22 cellular contexts compared by ENCODE assay signal in the genomic region with DNA sequence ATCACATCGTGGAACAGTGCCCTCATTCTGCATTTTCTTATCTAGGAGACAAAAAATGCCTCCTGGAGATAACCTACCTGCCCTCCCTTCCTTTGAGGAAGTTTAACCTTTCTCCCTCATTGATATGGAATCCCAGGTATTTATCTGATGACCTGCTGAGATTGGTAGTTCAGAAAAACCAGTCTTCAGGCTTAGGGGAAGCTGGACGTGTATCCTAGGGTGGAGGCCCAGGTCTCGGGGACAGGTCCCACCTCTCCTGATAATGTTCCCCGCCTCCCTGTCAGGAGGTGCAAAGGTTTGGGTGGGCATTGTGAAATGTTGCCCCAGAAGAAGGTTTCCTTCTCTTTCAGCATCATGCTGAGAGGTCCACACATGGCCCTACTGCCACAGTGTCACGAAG.
DNase-seq lines count a peak whose midpoint lies in the region; TF ChIP-seq lines count a peak whose summit lies in the region.
"Had no signal": no experiment of that assay in that cellular context is flagged by ENCODE, and none has a peak within 500 bp of the region (broad histone marks: within the 10 kb centered on the region; RNA-seq: fewer than 3 reads in every experiment).

No MANE protein-coding gene starts in this region.

- peak; percentile 32 for DNase-seq in NCI-H226
- no peak for DNase-seq in hepatocyte (ENCODE audit: low spot score)
- peak; percentile 90 for DNase-seq in mesendoderm
- no peak for DNase-seq in activated CD4-positive, CD25-positive, alpha-beta regulatory T cell treated with anti-CD3 and anti-CD28 coated beads, Interleukin-2, amount 50 U/mL, for 72 hours
- no peak for DNase-seq in activated T-helper 1 cell treated with anti-CD3 and anti-CD28 coated beads, Interleukin-12 subunit alpha, Interleukin-12 subunit beta, Interleukin-2, Interleukin-4 antibody, amounts not matched to agents 30 ng/mL and 10 ng/mL and 1 ng/mL, durations not matched to agents 14 hours and 24 hours and 36 hours (ENCODE audit: low spot score)
- DNase-seq in stimulated activated CD4-positive, alpha-beta T cell treated with anti-CD3 and anti-CD28 coated beads, Interleukin-12 subunit alpha, Interleukin-12 subunit beta, amount 100 ng/mL, for 4 hours = no peak
- no peak for DNase-seq in hypothalamus (lab: John Stamatoyannopoulos, UW)
- DNase-seq: 8988T; ACHN; BE2C; CD4-positive, CD25-positive, alpha-beta regulatory T cell; GDM1; NCI-H1048; NCI-H1417; NCI-H1694; NCI-H2029 treated with DMSO at 0.1 percent for 48 hours; NCI-H69; SHP77 treated with DMSO at 0.1 percent for 48 hours had no signal

- H3K79me1 ChIP-seq in mesendoderm (ENCODE audit: low read length) = no peaks in the 10 kb centered on the region

- H3K23ac ChIP-seq in mesendoderm (ENCODE audit: low read length) = no peak overlapping the region

- no peak overlapping the region for H2AK5ac ChIP-seq in mesendoderm (ENCODE audit: low read length)

- no peaks in the 10 kb centered on the region for H3K4me1 Mint-ChIP-seq in activated T-helper 1 cell treated with anti-CD3 and anti-CD28 coated beads, Interleukin-12 subunit alpha, Interleukin-12 subunit beta, Interleukin-2, Interleukin-4 antibody, amounts not matched to agents 30 ng/mL and 10 ng/mL and 1 ng/mL, durations not matched to agents 14 hours and 24 hours and 36 hours (ENCODE audit: low read depth)
- H3K4me1 Mint-ChIP-seq: CD4-positive, CD25-positive, alpha-beta regulatory T cell had no signal

- intact Hi-C loops in activated T-helper 1 cell treated with anti-CD3 and anti-CD28 coated beads, Interleukin-12 subunit alpha, Interleukin-12 subunit beta, Interleukin-2, Interleukin-4 antibody, amounts not matched to agents 30 ng/mL and 10 ng/mL and 1 ng/mL, durations not matched to agents 14 hours and 24 hours and 36 hours (cut with micrococcal nuclease) = no loop called here

- no peaks in the 10 kb centered on the region for H3K9me2 ChIP-seq in hepatocyte (replicated peaks; ENCODE audit: insufficient read depth)

- peaks cover 3% of the 10 kb centered on the region for H3K27me3 Mint-ChIP-seq in activated T-helper 1 cell treated with anti-CD3 and anti-CD28 coated beads, Interleukin-12 subunit alpha, Interleukin-12 subunit beta, Interleukin-2, Interleukin-4 antibody, amounts not matched to agents 30 ng/mL and 10 ng/mL and 1 ng/mL, durations not matched to agents 14 hours and 24 hours and 36 hours (ENCODE audit: insufficient read depth)
- H3K27me3 Mint-ChIP-seq: CD4-positive, CD25-positive, alpha-beta regulatory T cell had no signal

- H4K20me1 ChIP-seq in BLaER1 treated with 17β-estradiol and CSF1 and Interleukin-3, amounts not matched to agents 10 nM and 100 nM = no peaks in the 10 kb centered on the region; a peak in 1 of 22 replicates
- no peaks in the 10 kb centered on the region for H4K20me1 ChIP-seq in hepatocyte (ENCODE audit: insufficient read depth, poor library complexity, severe bottlenecking)

- no peak for TF ChIP-seq CTCF in hepatocyte (IDR thresholded peaks at IDR 0.05; ENCODE audit: poor library complexity)

- no peak overlapping the region for H3K9ac ChIP-seq in BLaER1 treated with 17β-estradiol and CSF1 and Interleukin-3, amounts not matched to agents 10 nM and 100 nM
- H3K9ac ChIP-seq in mesendoderm (ENCODE audit: low read length) = no peak overlapping the region

- no peak overlapping the region for H3K4me3 ChIP-seq in BLaER1 treated with 17β-estradiol and CSF1 and Interleukin-3, amounts not matched to agents 10 nM and 100 nM
- H3K4me3 ChIP-seq in hepatocyte = no peak overlapping the region
- H3K4me3 ChIP-seq in mesendoderm (ENCODE audit: low read length) = no peak overlapping the region
- H3K4me3 ChIP-seq: GM12878 had no signal

- no peak overlapping the region for H2BK120ac ChIP-seq in mesendoderm (ENCODE audit: low read depth, low read length)

- H3K4me1 ChIP-seq in BLaER1 treated with 17β-estradiol and CSF1 and Interleukin-3, amounts not matched to agents 10 nM and 100 nM = peaks cover 10 to 36% (median 29%) of the 10 kb centered on the region in 10 experiments; a peak in 19 of 20 replicates
- peaks cover 27% of the 10 kb centered on the region for H3K4me1 ChIP-seq in hepatocyte (ENCODE audit: insufficient read depth)
- H3K4me1 ChIP-seq in mesendoderm (ENCODE audit: control insufficient read depth, low read depth, low read length) = peaks cover 21% of the 10 kb centered on the region
- H3K4me1 ChIP-seq: BE2C had no signal

- H3K27ac ChIP-seq in BLaER1 treated with 17β-estradiol and CSF1 and Interleukin-3, amounts not matched to agents 10 nM and 100 nM = peak overlapping the region in 1 of 11 experiments; percentile 3; a peak in 2 of 22 replicates
- H3K27ac ChIP-seq in hepatocyte = peak overlapping the region; percentile 44
- no peak overlapping the region for H3K27ac ChIP-seq in mesendoderm (ENCODE audit: low read depth, low read length)
- H3K27ac ChIP-seq: HL-60, RWPE1 had no signal

- H3K36me3 ChIP-seq in BLaER1 treated with 17β-estradiol and CSF1 and Interleukin-3, amounts not matched to agents 10 nM and 100 nM = no peaks in the 10 kb centered on the region
- H3K36me3 ChIP-seq in hepatocyte (replicated peaks; ENCODE audit: insufficient read depth, low read depth) (no peaks in the 10 kb centered on the region), mesendoderm (ENCODE audit: control insufficient read depth, insufficient read depth, low read length) (no peaks in the 10 kb centered on the region)
- H3K36me3 ChIP-seq: BE2C had no signal

- no peak overlapping the region for H3K4me3 Mint-ChIP-seq in activated T-helper 1 cell treated with anti-CD3 and anti-CD28 coated beads, Interleukin-12 subunit alpha, Interleukin-12 subunit beta, Interleukin-2, Interleukin-4 antibody, amounts not matched to agents 30 ng/mL and 10 ng/mL and 1 ng/mL, durations not matched to agents 14 hours and 24 hours and 36 hours
- H3K4me3 Mint-ChIP-seq: CD4-positive, CD25-positive, alpha-beta regulatory T cell had no signal

- H2BK15ac ChIP-seq in mesendoderm (replicated peaks; ENCODE audit: low read depth) = no peak overlapping the region

- H2AFZ ChIP-seq in hepatocyte = no peak overlapping the region

- WGBS in hepatocyte (ENCODE audit: low lambda C conversion rate, missing lambda C conversion rate) = 54% methylated on average over 5 of the region's 5 CpGs
- WGBS in mesendoderm (ENCODE audit: extremely low coverage, insufficient coverage, low lambda C conversion rate) = no CpG with 5 or more reads among the region's 5 CpGs

- no peaks in the 10 kb centered on the region for H3K9me3 Mint-ChIP-seq in activated T-helper 1 cell treated with anti-CD3 and anti-CD28 coated beads, Interleukin-12 subunit alpha, Interleukin-12 subunit beta, Interleukin-2, Interleukin-4 antibody, amounts not matched to agents 30 ng/mL and 10 ng/mL and 1 ng/mL, durations not matched to agents 14 hours and 24 hours and 36 hours

- H4K8ac ChIP-seq in mesendoderm (ENCODE audit: low read depth, low read length) = no peak overlapping the region

- no peak overlapping the region for H4K5ac ChIP-seq in mesendoderm (ENCODE audit: low read length)

- no peak overlapping the region for H3K4ac ChIP-seq in mesendoderm (ENCODE audit: low read depth, low read length)

- H3K36me3 Mint-ChIP-seq in activated T-helper 1 cell treated with anti-CD3 and anti-CD28 coated beads, Interleukin-12 subunit alpha, Interleukin-12 subunit beta, Interleukin-2, Interleukin-4 antibody, amounts not matched to agents 30 ng/mL and 10 ng/mL and 1 ng/mL, durations not matched to agents 14 hours and 24 hours and 36 hours (ENCODE audit: low read depth) = no peaks in the 10 kb centered on the region
- H3K36me3 Mint-ChIP-seq: CD4-positive, CD25-positive, alpha-beta regulatory T cell had no signal

- no peak overlapping the region for H3K56ac ChIP-seq in mesendoderm (ENCODE audit: low read length)

- no peak overlapping the region for H2BK5ac ChIP-seq in mesendoderm (ENCODE audit: low read length)

- H3K27ac Mint-ChIP-seq in activated T-helper 1 cell treated with anti-CD3 and anti-CD28 coated beads, Interleukin-12 subunit alpha, Interleukin-12 subunit beta, Interleukin-2, Interleukin-4 antibody, amounts not matched to agents 30 ng/mL and 10 ng/mL and 1 ng/mL, durations not matched to agents 14 hours and 24 hours and 36 hours = no peak overlapping the region
- H3K27ac Mint-ChIP-seq: CD4-positive, CD25-positive, alpha-beta regulatory T cell had no signal

- peak overlapping the region; percentile 10 to 68 (median 61); a peak in 20 of 22 replicates for H3K4me2 ChIP-seq in BLaER1 treated with 17β-estradiol and CSF1 and Interleukin-3, amounts not matched to agents 10 nM and 100 nM
- no peak overlapping the region for H3K4me2 ChIP-seq in hepatocyte
- H3K4me2 ChIP-seq in mesendoderm (ENCODE audit: low read length) = no peak overlapping the region

- no peak overlapping the region for H3K18ac ChIP-seq in mesendoderm (ENCODE audit: low read length)

- no peaks in the 10 kb centered on the region for H3K27me3 ChIP-seq in BLaER1 treated with 17β-estradiol and CSF1 and Interleukin-3, amounts not matched to agents 10 nM and 100 nM
- H3K27me3 ChIP-seq in hepatocyte = no peaks in the 10 kb centered on the region
- no peaks in the 10 kb centered on the region for H3K27me3 ChIP-seq in mesendoderm (ENCODE audit: insufficient read depth, low read length, poor library complexity)
- H3K27me3 ChIP-seq: BE2C had no signal

- no peaks in the 10 kb centered on the region for H3K9me3 ChIP-seq in BLaER1 treated with 17β-estradiol and CSF1 and Interleukin-3, amounts not matched to agents 10 nM and 100 nM (replicated peaks in 1 of 11)
- H3K9me3 ChIP-seq in hepatocyte (ENCODE audit: low read depth) = no peaks in the 10 kb centered on the region
- H3K9me3 ChIP-seq: BE2C had no signal

- H3K79me2 ChIP-seq in hepatocyte (no peaks in the 10 kb centered on the region), mesendoderm (ENCODE audit: control insufficient read depth, insufficient read depth, low read length) (no peaks in the 10 kb centered on the region)

Comparison
In these comparisons a context has a peak if more than half of its experiments do, and no peak if none do; other contexts are left out.
1. H3K4me2 ChIP-seq: peak in BLaER1 treated with 17β-estradiol and CSF1 and Interleukin-3, amounts not matched to agents 10 nM and 100 nM (11 of 11); none in hepatocyte (single experiment) and mesendoderm (single experiment).
2. DNase-seq: peak in NCI-H226 (single experiment) and mesendoderm (single experiment); none in hepatocyte (single experiment), activated CD4-positive, CD25-positive, alpha-beta regulatory T cell treated with anti-CD3 and anti-CD28 coated beads, Interleukin-2, amount 50 U/mL, for 72 hours (single experiment), activated T-helper 1 cell treated with anti-CD3 and anti-CD28 coated beads, Interleukin-12 subunit alpha, Interleukin-12 subunit beta, Interleukin-2, Interleukin-4 antibody, amounts not matched to agents 30 ng/mL and 10 ng/mL and 1 ng/mL, durations not matched to agents 14 hours and 24 hours and 36 hours (single experiment), stimulated activated CD4-positive, alpha-beta T cell treated with anti-CD3 and anti-CD28 coated beads, Interleukin-12 subunit alpha, Interleukin-12 subunit beta, amount 100 ng/mL, for 4 hours (single experiment) and hypothalamus (0 of 51).